ENCODE assay signal across 21 cellular contexts in genomic region chr15:85890620-85890980, GRCh38.
"Had no signal": no experiment of that assay in that cellular context is flagged by ENCODE, and none has a peak within 500 bp of the region (broad histone marks: within the 10 kb centered on the region; RNA-seq: fewer than 3 reads in every experiment).

No MANE protein-coding gene starts in this region.

- H3K27ac Mint-ChIP-seq: activated CD4-positive, alpha-beta T cell treated with anti-CD3 and anti-CD28 coated beads, Interleukin-2, amount 10 ng/mL, durations not matched to agents 7 days and 5 days; activated CD8-positive, alpha-beta T cell treated with anti-CD3 and anti-CD28 coated beads, Interleukin-2, amount 10 ng/mL, durations not matched to agents 7 days and 5 days; activated T-cell treated with anti-CD3 and anti-CD28 coated beads, Interleukin-2, amount 50 U/mL, for 24 hours; mesothelial cell of epicardium; nephron progenitor cell had no signal

- H3K27ac ChIP-seq: gastrocnemius medialis, sigmoid colon, upper lobe of right lung had no signal

- H3K9me3 Mint-ChIP-seq: activated CD4-positive, alpha-beta T cell treated with anti-CD3 and anti-CD28 coated beads, Interleukin-2, amount 10 ng/mL, durations not matched to agents 7 days and 5 days; activated T-cell treated with anti-CD3 and anti-CD28 coated beads, Interleukin-2, amount 50 U/mL, for 24 hours; central memory CD8-positive, alpha-beta T cell; mesothelial cell of epicardium; nephron progenitor cell had no signal

- H3K36me3 Mint-ChIP-seq: mesothelial cell of epicardium had no signal

- DNase-seq: activated CD4-positive, alpha-beta T cell treated with anti-CD3 and anti-CD28 coated beads, Interleukin-2, amount 10 ng/mL, durations not matched to agents 7 days and 5 days; activated CD8-positive, alpha-beta T cell treated with anti-CD3 and anti-CD28 coated beads, Interleukin-2, amount 10 ng/mL, durations not matched to agents 7 days and 5 days; activated effector memory CD4-positive, alpha-beta T cell treated with Interleukin-2 at 50 U/mL for 16 hours; activated naive CD4-positive, alpha-beta T cell treated with anti-CD3 and anti-CD28 coated beads, Interleukin-2, amount 50 U/mL, for 16 hours; activated T-cell treated with anti-CD3 and anti-CD28 coated beads, Interleukin-2, amount 50 U/mL, for 24 hours; aorta; cortex of kidney; gastrocnemius medialis; head of caudate nucleus; kidney; nephron progenitor cell; nucleus accumbens; sigmoid colon; stimulated activated CD4-positive, alpha-beta T cell treated with anti-CD3 and anti-CD28 coated beads, Interleukin-4, amount 100 ng/mL, for 4 hours; stimulated activated naive CD4-positive, alpha-beta T cell; upper lobe of right lung had no signal

- H3K4me1 ChIP-seq: sigmoid colon, upper lobe of right lung had no signal

- ATAC-seq: activated CD4-positive, CD25-positive, alpha-beta regulatory T cell treated with anti-CD3 and anti-CD28 coated beads, Interleukin-2, amount 50 U/mL, for 24 hours; activated CD8-positive, alpha-beta T cell treated with anti-CD3 and anti-CD28 coated beads, Interleukin-2, amount 10 ng/mL, durations not matched to agents 7 days and 5 days; esophagus mucosa; gastrocnemius medialis; left lobe of liver; upper lobe of right lung had no signal

- H3K4me1 Mint-ChIP-seq: activated CD4-positive, alpha-beta T cell treated with anti-CD3 and anti-CD28 coated beads, Interleukin-2, amount 10 ng/mL, durations not matched to agents 7 days and 5 days; mesothelial cell of epicardium had no signal

- H3K4me3 ChIP-seq: gastrocnemius medialis, sigmoid colon, upper lobe of right lung had no signal

- H3K9me3 ChIP-seq: gastrocnemius medialis, sigmoid colon, upper lobe of right lung had no signal

- H3K27me3 ChIP-seq: gastrocnemius medialis, upper lobe of right lung had no signal

- H3K36me3 ChIP-seq: gastrocnemius medialis, sigmoid colon, upper lobe of right lung had no signal

- H3K4me3 Mint-ChIP-seq: activated CD4-positive, alpha-beta T cell treated with anti-CD3 and anti-CD28 coated beads, Interleukin-2, amount 10 ng/mL, durations not matched to agents 7 days and 5 days; activated CD8-positive, alpha-beta T cell treated with anti-CD3 and anti-CD28 coated beads, Interleukin-2, amount 10 ng/mL, durations not matched to agents 7 days and 5 days; activated T-cell treated with anti-CD3 and anti-CD28 coated beads, Interleukin-2, amount 50 U/mL, for 24 hours; central memory CD8-positive, alpha-beta T cell; mesothelial cell of epicardium; nephron progenitor cell had no signal
